ENCODE assay signal across 9 cellular contexts in the genomic region with DNA sequence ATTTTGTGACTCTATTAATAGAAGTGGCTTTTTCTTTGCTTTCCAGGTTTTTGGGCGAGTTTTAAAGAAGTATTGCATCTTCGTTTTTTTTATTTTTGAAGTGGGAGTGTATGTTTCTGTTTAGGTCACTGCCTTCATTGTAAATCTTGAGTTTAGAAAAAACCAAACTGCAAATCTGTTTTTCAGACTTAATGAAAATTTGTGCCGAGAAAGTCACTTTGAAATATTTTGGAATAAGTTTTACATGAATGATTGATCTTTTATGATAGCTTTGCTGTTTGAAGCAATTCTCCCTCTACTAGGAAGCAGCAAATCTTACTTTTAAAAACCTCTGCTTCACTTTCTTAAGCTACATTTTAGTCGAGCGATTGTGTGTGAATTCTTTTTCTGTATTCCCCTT. TPM values are rescaled to one million over a fixed set of nuclear protein-coding genes. Genes with fewer than 3 reads are reported as not detected.
DNase-seq lines count a peak whose midpoint lies in the region; ATAC-seq and TF ChIP-seq lines count a peak whose summit lies in the region.
"Had no signal": no experiment of that assay in that cellular context is flagged by ENCODE, and none has a peak within 500 bp of the region (broad histone marks: within the 10 kb centered on the region; RNA-seq: fewer than 3 reads in every experiment).

No MANE protein-coding gene starts in this region.

- H3K36me3 ChIP-seq in MM.1S (replicated peaks; ENCODE audit: insufficient read depth, low read length) (peaks cover 4% of the 10 kb centered on the region; the same call in 1 of the 2 replicates), endocrine pancreas (ENCODE audit: control insufficient read depth, insufficient read depth, low read length) (no peaks in the 10 kb centered on the region), neuron (ENCODE audit: insufficient read depth, low read length) (peaks cover 22% of the 10 kb centered on the region)
- no peaks in the 10 kb centered on the region for H3K36me3 ChIP-seq in effector memory CD4-positive, alpha-beta T cell (ENCODE audit: control insufficient read depth, insufficient read depth, low read length)

- peaks cover 51% of the 10 kb centered on the region for H4K20me1 ChIP-seq in MM.1S (ENCODE audit: insufficient read depth, low read length)

- 0 out of 2 replicates have a peak, but pooled peaks cover 4% of the 10 kb centered on the region for H3F3A ChIP-seq in MM.1S (ENCODE audit: insufficient read depth, low read length)

- no peaks in the 10 kb centered on the region for H3K9me2 ChIP-seq in MM.1S (replicated peaks; ENCODE audit: insufficient read depth, low read length)

- H3K4me1 ChIP-seq in MM.1S (ENCODE audit: low read length) (peaks cover 25% of the 10 kb centered on the region), endocrine pancreas (ENCODE audit: control insufficient read depth, insufficient read depth, low read length) (peaks cover 15% of the 10 kb centered on the region), neuron (ENCODE audit: insufficient read depth, low read length) (peaks cover 33% of the 10 kb centered on the region)
- peaks cover 35% of the 10 kb centered on the region for H3K4me1 ChIP-seq in effector memory CD4-positive, alpha-beta T cell (ENCODE audit: control insufficient read depth, insufficient read depth, low read length, poor library complexity, severe bottlenecking)

- no peak for ATAC-seq in CD4-positive, alpha-beta T cell (ENCODE audit: poor library complexity)
- ATAC-seq in GM21526 (IDR thresholded peaks at IDR 0.05; ENCODE audit: low FRiP score, unreplicated experiment) (no peak), GM18517 (IDR thresholded peaks at IDR 0.05; ENCODE audit: unreplicated experiment) (no peak)

- CTCF ChIA-PET in CD4-positive, alpha-beta T cell (lab: Charles Lee): interaction anchor here (1.0 to 1.4 kb wide), 3 partner anchors 10 to 19 kb away, joined by 3 to 5 read pairs (median 4); no protein-coding TSS in a partner anchor

- H3K4me3 Mint-ChIP-seq in CD4-positive, alpha-beta T cell: peak overlapping the region; percentile 100

- POLR2A ChIA-PET in CD4-positive, alpha-beta T cell (lab: Charles Lee): interaction anchor here (1.5 to 4.2 kb wide), 2 partner anchors 64 to 154 kb away, joined by 4 to 107 read pairs; a partner anchor contains a TSS

- no peaks in the 10 kb centered on the region for H3K27me3 Mint-ChIP-seq in CD4-positive, alpha-beta T cell

- H3K4me1 Mint-ChIP-seq in CD4-positive, alpha-beta T cell (ENCODE audit: low read depth): peaks cover 84% of the 10 kb centered on the region

- no peaks in the 10 kb centered on the region for H3K9me3 Mint-ChIP-seq in CD4-positive, alpha-beta T cell

- no peak overlapping the region for H3K27ac ChIP-seq in CD4-positive, alpha-beta T cell (ENCODE audit: low read depth, low read length)
- no peak overlapping the region for H3K27ac ChIP-seq in MM.1S (ENCODE audit: low read length)
- no peak overlapping the region for H3K27ac ChIP-seq in effector memory CD4-positive, alpha-beta T cell (ENCODE audit: insufficient read depth, low read length, poor library complexity, severe bottlenecking)

- peaks cover 85% of the 10 kb centered on the region for H3K79me2 ChIP-seq in MM.1S (ENCODE audit: low read length)

- 0 out of 2 replicates have a peak overlapping the region, but pooled peaks have one; percentile 86 for H3K4me3 ChIP-seq in MM.1S (ENCODE audit: low read length)
- peak overlapping the region; percentile 96 for H3K4me3 ChIP-seq in endocrine pancreas (ENCODE audit: control insufficient read depth, insufficient read depth, low read length)
- H3K4me3 ChIP-seq in neuron (ENCODE audit: low read length): peak overlapping the region; percentile 85
- H3K4me3 ChIP-seq in effector memory CD4-positive, alpha-beta T cell (ENCODE audit: insufficient read depth, low read depth, low read length, poor library complexity, severe bottlenecking): no peak overlapping the region

- intact Hi-C loops in CD4-positive, alpha-beta T cell (cut with DNase I, micrococcal nuclease): loop anchor here (2.0 to 10.0 kb wide), 3 partner anchors 155 to 747 kb away; a partner anchor contains a TSS

- H3K9ac ChIP-seq in MM.1S (ENCODE audit: low read length) (no peak overlapping the region), endocrine pancreas (ENCODE audit: control insufficient read depth, insufficient read depth, low read length) (no peak overlapping the region)

- DNase-seq in CD4-positive, alpha-beta T cell: no peak
- no peak for DNase-seq in MM.1S
- DNase-seq in inferior parietal cortex (ENCODE audit: extremely low spot score): no peak
- no peak for DNase-seq in effector memory CD4-positive, alpha-beta T cell
- DNase-seq: NCI-H2227 treated with DMSO at 0.1 percent for 48 hours had no signal

- H2AFZ ChIP-seq in MM.1S (ENCODE audit: low read length) (no peak overlapping the region), neuron (ENCODE audit: low read depth, low read length) (no peak overlapping the region)

- peak overlapping the region; percentile 90; the same call in 1 of the 2 replicates for H3K4me2 ChIP-seq in MM.1S (ENCODE audit: low read depth, low read length)

- no peaks in the 10 kb centered on the region for H3K9me3 ChIP-seq in CD4-positive, alpha-beta T cell (ENCODE audit: control insufficient read depth, low read length)
- no peaks in the 10 kb centered on the region for H3K9me3 ChIP-seq in MM.1S (replicated peaks; ENCODE audit: insufficient read depth, low read length)
- no peaks in the 10 kb centered on the region for H3K9me3 ChIP-seq in endocrine pancreas (ENCODE audit: control insufficient read depth, low read length)
- peaks cover 2% of the 10 kb centered on the region for H3K9me3 ChIP-seq in neuron (ENCODE audit: low read length)
- H3K9me3 ChIP-seq in effector memory CD4-positive, alpha-beta T cell (ENCODE audit: control insufficient read depth, low read length): no peaks in the 10 kb centered on the region

- peak overlapping the region; percentile 99 for H3K27ac Mint-ChIP-seq in CD4-positive, alpha-beta T cell

- no peaks in the 10 kb centered on the region for H3K27me3 ChIP-seq in CD4-positive, alpha-beta T cell (ENCODE audit: control insufficient read depth, insufficient read depth, low read length)
- H3K27me3 ChIP-seq in MM.1S (replicated peaks; ENCODE audit: insufficient read depth, low read length): no peaks in the 10 kb centered on the region
- H3K27me3 ChIP-seq in endocrine pancreas (ENCODE audit: control insufficient read depth, insufficient read depth, low read length): no peaks in the 10 kb centered on the region
- no peaks in the 10 kb centered on the region for H3K27me3 ChIP-seq in neuron (ENCODE audit: insufficient read depth, low read length)
- no peaks in the 10 kb centered on the region for H3K27me3 ChIP-seq in effector memory CD4-positive, alpha-beta T cell (replicated peaks; ENCODE audit: control insufficient read depth, insufficient read depth, low read length, poor library complexity, severe bottlenecking)

- H3K36me3 Mint-ChIP-seq in CD4-positive, alpha-beta T cell (ENCODE audit: low read depth): peaks cover 71% of the 10 kb centered on the region

- TF ChIP-seq CTCF in CD4-positive, alpha-beta T cell (IDR thresholded peaks at IDR 0.05): no peak
- TF ChIP-seq CTCF in MM.1S (IDR thresholded peaks at IDR 0.05; ENCODE audit: low read length): no peak

RNA-seq across cellular contexts. Expression of a gene that starts 2.2 kb away (rescaled TPM):
- total RNA-seq in CD4-positive, alpha-beta T cell: 10 to 100 TPM; 82.0 to 82.9 TPM
